1 cellular context compared by ENCODE assay signal in the genomic region with DNA sequence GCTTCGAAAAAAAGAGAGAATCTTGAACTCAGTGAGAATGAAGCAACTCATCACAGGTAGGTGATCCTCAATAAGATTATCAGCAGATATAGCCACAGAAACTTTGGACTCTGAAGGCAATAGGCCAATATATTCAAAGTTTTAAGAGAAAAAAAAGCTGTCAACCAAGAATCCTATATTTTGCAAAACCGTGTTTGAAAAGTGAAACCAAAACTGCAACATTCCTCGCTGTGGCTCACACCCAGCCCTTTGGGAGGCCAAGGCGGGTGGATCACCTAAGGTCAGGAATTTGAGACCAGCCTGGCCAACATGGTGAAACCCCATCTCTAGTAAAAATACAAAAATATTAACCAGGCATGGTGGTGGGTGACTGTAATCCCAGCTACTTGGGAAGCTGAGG.
TF ChIP-seq lines count a peak whose summit lies in the region.

No MANE protein-coding gene starts in this region.

TF ChIP-seq in A549, 52 proteins besides CTCF, POLR2A, EP300 and RAD21 (continued from another document):
- TF ChIP-seq REST (IDR thresholded peaks at IDR 0.05) (no peak), KDM5A (IDR thresholded peaks at IDR 0.05) (no peak), RFX5 (IDR thresholded peaks at IDR 0.05) (no peak), GATA3 (IDR thresholded peaks at IDR 0.05; ENCODE audit: borderline replicate concordance) (no peak), ATOH8 (CRISPR knock-in tag; IDR thresholded peaks at IDR 0.05; ENCODE audit: low read depth) (no peak), TFCP2L1 (CRISPR knock-in tag; IDR thresholded peaks at IDR 0.05) (no peak), ZC3H11A (IDR thresholded peaks at IDR 0.05) (no peak), BHLHE40 (IDR thresholded peaks at IDR 0.05; ENCODE audit: low read depth, low read length) (no peak), MYC (IDR thresholded peaks at IDR 0.05; ENCODE audit: borderline replicate concordance, low read length) (no peak), NFE2L2 (conservative IDR thresholded peaks at IDR 0.05; ENCODE audit: low read length) (no peak), CBX2 (IDR thresholded peaks at IDR 0.05; ENCODE audit: borderline replicate concordance, low read depth) (no peak), NR3C1 (IDR thresholded peaks at IDR 0.05) (no peak)
- TF ChIP-seq, protein P1, sequence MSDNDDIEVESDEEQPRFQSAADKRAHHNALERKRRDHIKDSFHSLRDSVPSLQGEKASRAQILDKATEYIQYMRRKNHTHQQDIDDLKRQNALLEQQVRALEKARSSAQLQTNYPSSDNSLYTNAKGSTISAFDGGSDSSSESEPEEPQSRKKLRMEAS (IDR thresholded peaks at IDR 0.05): no peak
- TF ChIP-seq, protein P2, sequence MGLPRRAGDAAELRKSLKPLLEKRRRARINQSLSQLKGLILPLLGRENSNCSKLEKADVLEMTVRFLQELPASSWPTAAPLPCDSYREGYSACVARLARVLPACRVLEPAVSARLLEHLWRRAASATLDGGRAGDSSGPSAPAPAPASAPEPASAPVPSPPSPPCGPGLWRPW (IDR thresholded peaks at IDR 0.05): no peak
